17 cellular contexts compared by ENCODE assay signal in genomic region chr5:82332064-82332855, GRCh38. TPM values are rescaled to one million over a fixed set of nuclear protein-coding genes. Genes with fewer than 3 reads are reported as not detected.
DNase-seq lines count a peak whose midpoint lies in the region; ATAC-seq and TF ChIP-seq lines count a peak whose summit lies in the region.
"Had no signal": no experiment of that assay in that cellular context is flagged by ENCODE, and none has a peak within 500 bp of the region (broad histone marks: within the 10 kb centered on the region; RNA-seq: fewer than 3 reads in every experiment).

No MANE protein-coding gene starts in this region.

- H3K27me3 ChIP-seq in right atrium auricular region, result no peaks in the 10 kb centered on the region
- no peaks in the 10 kb centered on the region for H3K27me3 ChIP-seq in thoracic aorta (replicated peaks; ENCODE audit: insufficient read depth)

- H3K27ac ChIP-seq in SK-N-MC, result peak overlapping the region; percentile 69
- peak overlapping the region; percentile 66 to 86 for H3K27ac ChIP-seq in coronary artery
- peak overlapping the region; percentile 44 to 90 for H3K27ac ChIP-seq in right atrium auricular region
- H3K27ac ChIP-seq in thoracic aorta, result peak overlapping the region; percentile 93 to 99

- H3K36me3 ChIP-seq in SK-N-MC (ENCODE audit: insufficient read depth, low read length) (no peaks in the 10 kb centered on the region), right atrium auricular region (no peaks in the 10 kb centered on the region), thoracic aorta (no peaks in the 10 kb centered on the region)

- no peak for ATAC-seq in thoracic aorta (ENCODE audit: insufficient number of reproducible peaks, low FRiP score, low read depth)
- ATAC-seq in GM18519 (IDR thresholded peaks at IDR 0.05; ENCODE audit: low FRiP score, unreplicated experiment), result no peak
- ATAC-seq: stimulated activated memory B cell treated with anti-CD40 and anti-IgM and Interleukin-4, amounts not matched to agents 10 μg/mL and 1 μg/mL and 100 μg/mL, for 72 hours had no signal

- no peak overlapping the region for H3K9ac ChIP-seq in SK-N-MC (ENCODE audit: insufficient read length)

- no peaks in the 10 kb centered on the region for H3K9me3 ChIP-seq in SK-N-MC (ENCODE audit: low read depth, low read length)
- no peaks in the 10 kb centered on the region for H3K9me3 ChIP-seq in right atrium auricular region
- H3K9me3 ChIP-seq in thoracic aorta, result no peaks in the 10 kb centered on the region
- H3K9me3 ChIP-seq: Caco-2 had no signal

- H3K4me1 ChIP-seq in right atrium auricular region (peaks cover 0 to 34% of the 10 kb centered on the region in 2 donors), thoracic aorta (ENCODE audit: control insufficient read depth in 1 of 2, low read depth in 2 of 2) (peaks cover 51 to 73% of the 10 kb centered on the region in 2 donors)
- H3K4me1 ChIP-seq: Caco-2 had no signal

- DNase-seq in SK-N-MC (ENCODE audit: low read depth, low spot score) (no peak), coronary artery (ENCODE audit: low spot score) (no peak), right atrium auricular region (ENCODE audit: low spot score) (no peak), thoracic aorta (ENCODE audit: low spot score) (no peak), NCI-H1105 treated with DMSO at 0.1 percent for 48 hours (lab: John Stamatoyannopoulos, UW) (no peak), GM19240 (ENCODE audit: insufficient read length, low spot score) (no peak), SHP77 (lab: John Stamatoyannopoulos, UW) (no peak)
- DNase-seq: activated CD4-positive, alpha-beta T cell treated with anti-CD3 and anti-CD28 coated beads, Interleukin-2, amount 50 U/mL, for 4 hours; activated gamma-delta T cell treated with Interleukin-2 at 50 U/mL for 16 hours; activated T-cell treated with anti-CD3 and anti-CD28 coated beads for 4 hours; AML-193; Caco-2; cortex of kidney; NCI-H510A; RPMI8226 had no signal

- H3K4me3 ChIP-seq in SK-N-MC (peak overlapping the region; percentile 25), coronary artery (no peak overlapping the region), right atrium auricular region (no peak overlapping the region), thoracic aorta (no peak overlapping the region)

- TF ChIP-seq CTCF in coronary artery (IDR thresholded peaks at IDR 0.05), result no peak
- TF ChIP-seq CTCF in right atrium auricular region (IDR thresholded peaks at IDR 0.05), result no peak
- no peak for TF ChIP-seq CTCF in thoracic aorta (IDR thresholded peaks at IDR 0.05)

RNA-seq across cellular contexts. Expression of gene RPS23, which starts 54.1 kb away (rescaled TPM):
- 1,000 to 10,000 TPM; 1,337 to 2,849 TPM for total RNA-seq in right atrium auricular region
- 1,000 to 10,000 TPM; 1,224 to 1,259 TPM for total RNA-seq in thoracic aorta
